Comparison of ENCODE assay signal across 11 cellular contexts in genomic region chr4:84269531-84269930, GRCh38.
"Had no signal": no experiment of that assay in that cellular context is flagged by ENCODE, and none has a peak within 500 bp of the region (broad histone marks: within the 10 kb centered on the region; RNA-seq: fewer than 3 reads in every experiment).

No MANE protein-coding gene starts in this region.

- ATAC-seq: GM23338, HCT116 had no signal

- FAIRE-seq: H1, H54 had no signal

- H3K27ac ChIP-seq: GM23248 had no signal

- H3K9me3 Mint-ChIP-seq: GM23338, H9, HFFc6 had no signal

- H3K4me1 Mint-ChIP-seq: GM23338, H9 had no signal

- H3K36me3 ChIP-seq: HAP-1 had no signal

- H3K4me3 Mint-ChIP-seq: GM23338, H9, HFFc6 had no signal

- H3K4me3 ChIP-seq: GM23248, GM23338, HAP-1 had no signal

- H3K27ac Mint-ChIP-seq: GM23338, H9, HFFc6 had no signal

- DNase-seq: GM23248, GOT3, H7, H9, HCEC 1CT, HFFc6 had no signal

- H3K9ac ChIP-seq: GM23248 had no signal

- H3K4me1 ChIP-seq: HAP-1 had no signal

- H3K9me3 ChIP-seq: HAP-1 had no signal
